In the genomic region with DNA sequence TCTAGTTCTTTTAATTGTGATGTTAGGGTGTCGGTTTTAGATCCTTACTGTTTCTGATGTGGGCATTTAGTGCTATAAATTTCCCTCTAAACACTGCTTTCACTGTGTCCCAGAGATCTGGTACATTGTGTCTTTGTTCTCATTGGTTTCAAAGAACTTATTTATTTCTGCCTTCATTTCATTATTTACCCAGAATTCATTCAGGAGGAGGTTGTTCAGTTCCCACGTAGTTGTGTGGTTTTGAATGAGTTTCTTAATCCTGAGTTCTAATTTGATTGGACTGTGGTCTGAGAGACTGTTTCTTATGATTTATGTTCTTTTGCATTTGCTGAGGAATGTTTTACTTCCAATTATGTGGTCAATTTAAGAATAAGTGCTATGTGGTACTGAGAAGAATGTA, we compare ENCODE assay signal across 1 cellular context. TPM values are rescaled to one million over a fixed set of nuclear protein-coding genes. Genes with fewer than 3 reads are reported as not detected.
"Had no signal": no experiment of that assay in that cellular context is flagged by ENCODE, and none has a peak within 500 bp of the region (broad histone marks: within the 10 kb centered on the region; RNA-seq: fewer than 3 reads in every experiment).

No MANE protein-coding gene starts in this region.

RNA-seq across cellular contexts. Expression of a gene that starts 9.3 kb away (rescaled TPM):
- total RNA-seq: G401 had no signal
